ENCODE assay signal across 1 cellular context in the genomic region with DNA sequence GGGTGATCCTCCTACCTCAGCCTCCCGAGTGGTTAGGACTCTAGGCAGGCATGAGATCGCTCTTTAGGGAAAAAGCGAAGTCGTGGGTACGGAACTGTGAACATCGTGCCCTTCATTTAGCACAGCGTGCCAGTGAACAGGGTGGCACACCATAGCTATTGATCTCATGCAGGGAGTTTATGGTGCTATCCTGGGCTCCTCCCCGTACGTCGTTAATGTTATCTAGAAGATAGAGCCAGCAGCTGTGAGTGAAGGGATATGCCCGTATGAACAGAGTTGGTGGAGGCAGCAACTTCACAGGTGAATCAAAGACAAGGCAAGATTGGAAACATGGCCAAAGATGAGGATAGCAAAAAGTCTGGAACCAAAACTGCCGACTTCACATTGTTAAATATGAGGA.
TF ChIP-seq lines count a peak whose summit lies in the region.

No MANE protein-coding gene starts in this region.

TF ChIP-seq in HepG2, 621 proteins besides CTCF, POLR2A, EP300 and RAD21:
- TF ChIP-seq SALL2 (CRISPR knock-in tag; IDR thresholded peaks at IDR 0.05) (no peak), BCL6 (CRISPR knock-in tag; IDR thresholded peaks at IDR 0.05) (no peak), MAFK (conservative IDR thresholded peaks at IDR 0.05 in 1 of 2, IDR thresholded peaks at IDR 0.05 in 1 of 2; ENCODE audit: low read length in 2 of 2) (peak in 1 of 2 experiments; percentile 51; a peak in 3 of 4 replicates), NCOA2 (CRISPR knock-in tag; IDR thresholded peaks at IDR 0.05) (no peak), MAFF (IDR thresholded peaks at IDR 0.05; ENCODE audit: low read depth, low read length) (peak; percentile 37; the same call in 1 of the 2 replicates), ZFX (CRISPR knock-in tag; IDR thresholded peaks at IDR 0.05; ENCODE audit: low read depth) (no peak), ZNF343 (CRISPR knock-in tag; IDR thresholded peaks at IDR 0.05) (no peak), MYC (CRISPR knock-in tag; IDR thresholded peaks at IDR 0.05; ENCODE audit: borderline replicate concordance) (no peak), ZBTB7B (CRISPR knock-in tag; IDR thresholded peaks at IDR 0.05) (no peak)
